Comparison of ENCODE assay signal across 21 cellular contexts in genomic region chr18:12963069-12963468, GRCh38. TPM values are rescaled to one million over a fixed set of nuclear protein-coding genes. Genes with fewer than 3 reads are reported as not detected.
DNase-seq lines count a peak whose midpoint lies in the region; ATAC-seq, FAIRE-seq and TF ChIP-seq lines count a peak whose summit lies in the region.
"Had no signal": no experiment of that assay in that cellular context is flagged by ENCODE, and none has a peak within 500 bp of the region (broad histone marks: within the 10 kb centered on the region; RNA-seq: fewer than 3 reads in every experiment).

No MANE protein-coding gene starts in this region.

- H3K4me1 ChIP-seq in small intestine (ENCODE audit: control insufficient read depth in 2 of 2, insufficient read depth in 1 of 2, low read depth in 1 of 2, low read length in 1 of 2) (peaks cover 0 to 4% of the 10 kb centered on the region in 2 donors), stomach (peaks cover 0 to 11% (median 0%) of the 10 kb centered on the region in 4 donors)

- FAIRE-seq in urothelium cell line (lab: Jason Lieb, UNC) (peak; percentile 82), small intestine (lab: Jason Lieb, UNC) (no peak)
- FAIRE-seq: GM12892, GM19239, H1 had no signal

- peaks cover 2 to 6% of the 10 kb centered on the region in 2 donors for H3K36me3 ChIP-seq in small intestine (ENCODE audit: control insufficient read depth in 2 of 2, insufficient read depth in 2 of 2, low read length in 2 of 2)
- peaks cover 11 to 72% (median 67%) of the 10 kb centered on the region in 4 donors for H3K36me3 ChIP-seq in stomach

- no peak for ATAC-seq in GM18519 (IDR thresholded peaks at IDR 0.05; ENCODE audit: low FRiP score, unreplicated experiment)
- ATAC-seq: CD8-positive, alpha-beta T cell had no signal

- no peaks in the 10 kb centered on the region for H3K27me3 ChIP-seq in small intestine (ENCODE audit: control insufficient read depth in 2 of 2, insufficient read depth in 2 of 2, low read length in 2 of 2)
- no peaks in the 10 kb centered on the region for H3K27me3 ChIP-seq in stomach
- H3K27me3 ChIP-seq: BLaER1 had no signal

- intact Hi-C loops in stomach (cut with DNase I; ENCODE audit: low total_unique reads): no loop called here

- no peak overlapping the region for H3K4me3 ChIP-seq in HFF-Myc (replicated peaks; ENCODE audit: low read depth, low read length)
- H3K4me3 ChIP-seq in small intestine (ENCODE audit: low read depth in 1 of 2, low read length in 2 of 2): no peak overlapping the region
- no peak overlapping the region for H3K4me3 ChIP-seq in stomach
- H3K4me3 ChIP-seq: BLaER1, GM23248 had no signal

- TF ChIP-seq CTCF in HFF-Myc (IDR thresholded peaks at IDR 0.05; ENCODE audit: low read depth, low read length, missing control alignments) (no peak), stomach (IDR thresholded peaks at IDR 0.05) (no peak)

- 100% methylated on average over 1 of the region's 1 CpG for WGBS in small intestine, 3 donors
- 91 to 100% (median 93%) methylated on average over 1 of the region's 1 CpG for WGBS in stomach, 5 donors

- no peaks in the 10 kb centered on the region for H3K9me3 ChIP-seq in small intestine (ENCODE audit: control insufficient read depth, low read depth)
- H3K9me3 ChIP-seq in stomach: no peaks in the 10 kb centered on the region
- H3K9me3 ChIP-seq: Caco-2 had no signal

- TF ChIP-seq POLR2A in stomach (IDR thresholded peaks at IDR 0.05): no peak

- peak; percentile 75 for DNase-seq in DMS 273 (lab: John Stamatoyannopoulos, UW; ENCODE audit: unreplicated experiment)
- peak; percentile 54 for DNase-seq in HFF-Myc (ENCODE audit: extremely low read depth, low read depth)
- DNase-seq in NCI-H2171 treated with DMSO at 0.1 percent for 48 hours (lab: John Stamatoyannopoulos, UW): peak; percentile 81
- DNase-seq in urothelium cell line (ENCODE audit: low spot score): no peak
- DNase-seq in small intestine: no peak
- no peak for DNase-seq in stomach
- DNase-seq: Caco-2; CD4-positive, CD25-positive, alpha-beta regulatory T cell; CD8-positive, alpha-beta T cell; DMS53; DMS79 treated with DMSO at 0.1 percent for 48 hours; GF-D8; GM23248; H7; HCEC 1CT had no signal

- H3K27ac ChIP-seq in small intestine (ENCODE audit: low read depth in 1 of 2, low read length in 1 of 2) (no peak overlapping the region), stomach (no peak overlapping the region)
- H3K27ac ChIP-seq: BLaER1, C4-2B, GM23248 had no signal

- TF ChIP-seq EP300 in stomach (IDR thresholded peaks at IDR 0.05): no peak

RNA-seq across cellular contexts. Expression of gene SEH1L, which starts 15.3 kb away (rescaled TPM):
- polyA plus RNA-seq in small intestine (10 to 100 TPM; 15.2 to 19.8 (median 16.2) TPM), stomach (10 to 100 TPM; 13.0 to 22.6 (median 18.4) TPM)
- total RNA-seq in stomach: 10 to 100 TPM in 4 of 5 donors, 1 to 10 TPM in 1; 9.3 to 43.7 (median 17.5) TPM

RNA-seq across cellular contexts. Expression of gene CEP192, which starts 28.1 kb away (rescaled TPM):
- polyA plus RNA-seq in small intestine (10 to 100 TPM in 2 of 3 donors, 1 to 10 TPM in 1; 9.6 to 13.5 (median 11.3) TPM), stomach (10 to 100 TPM in 1 of 3 donors, 1 to 10 TPM in 2; 6.4 to 12.8 (median 6.6) TPM)
- 10 to 100 TPM; 31.7 to 55.8 (median 36.8) TPM for total RNA-seq in stomach

Comparison
In these comparisons a context has a peak if more than half of its experiments do, and no peak if none do; other contexts are left out.
1. DNase-seq: peak in DMS 273 (single experiment), HFF-Myc (single experiment) and NCI-H2171 treated with DMSO at 0.1 percent for 48 hours (single experiment); none in urothelium cell line (single experiment), small intestine (single experiment) and stomach (single experiment).